24 cellular contexts compared by ENCODE assay signal in the genomic region with DNA sequence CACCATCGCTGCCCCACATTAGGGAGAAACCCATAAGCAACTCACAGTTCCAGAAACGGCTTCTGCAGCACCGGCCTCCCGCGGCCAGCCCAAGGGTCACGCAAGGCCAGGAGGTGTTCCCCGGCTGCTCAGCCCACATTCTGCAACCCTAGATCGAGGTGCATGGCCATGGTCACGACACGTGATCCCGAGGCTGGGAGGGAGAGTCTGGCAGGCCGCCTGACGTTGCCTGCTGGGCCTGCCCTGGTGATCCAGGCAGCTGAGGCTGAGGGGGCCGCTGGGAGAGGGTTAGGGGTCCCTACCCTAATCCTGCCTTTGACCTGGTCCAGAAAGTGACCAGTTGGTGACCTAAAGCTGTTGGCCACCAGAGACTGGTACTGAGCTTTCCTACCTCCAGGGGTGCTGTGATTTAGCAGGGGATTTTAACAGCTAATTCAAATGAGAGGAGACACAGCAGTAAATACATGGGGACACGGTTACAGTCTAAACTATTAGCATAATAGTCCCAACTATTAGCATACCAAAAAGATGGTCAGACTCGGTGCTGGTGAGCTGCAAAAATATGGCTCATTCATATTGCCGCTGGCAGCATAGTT.
DNase-seq lines count a peak whose midpoint lies in the region; ATAC-seq and TF ChIP-seq lines count a peak whose summit lies in the region.
"Had no signal": no experiment of that assay in that cellular context is flagged by ENCODE, and none has a peak within 500 bp of the region (broad histone marks: within the 10 kb centered on the region; RNA-seq: fewer than 3 reads in every experiment).

No MANE protein-coding gene starts in this region.

- H3K9me3 ChIP-seq in GM23248 (ENCODE audit: low read depth) = no peaks in the 10 kb centered on the region
- no peaks in the 10 kb centered on the region for H3K9me3 ChIP-seq in adipocyte (ENCODE audit: control insufficient read depth, low read length)
- no peaks in the 10 kb centered on the region for H3K9me3 ChIP-seq in left ventricle myocardium inferior (replicated peaks)
- H3K9me3 ChIP-seq in parathyroid adenoma (ENCODE audit: control insufficient read depth, low read length) = no peaks in the 10 kb centered on the region
- no peaks in the 10 kb centered on the region for H3K9me3 ChIP-seq in Caco-2
- H3K9me3 ChIP-seq: thoracic aorta had no signal

- H4K20me1 ChIP-seq in GM23248 (ENCODE audit: insufficient read depth) = no peaks in the 10 kb centered on the region

- BruUV-seq in Caco-2 (replicated peaks; lab: Mats Ljungman, UMichigan) = no TSS peak

- H3K9me2 ChIP-seq in GM23248 (ENCODE audit: insufficient read depth) = no peaks in the 10 kb centered on the region

- H3K4me1 ChIP-seq in GM23248 (ENCODE audit: insufficient read depth) (peaks cover 48% of the 10 kb centered on the region), adipocyte (ENCODE audit: control insufficient read depth, insufficient read depth, low read length) (peaks cover 56% of the 10 kb centered on the region), left ventricle myocardium inferior (peaks cover 79% of the 10 kb centered on the region), parathyroid adenoma (peaks cover 16% of the 10 kb centered on the region), Caco-2 (no peaks in the 10 kb centered on the region)

- no peaks in the 10 kb centered on the region for H3K27me3 ChIP-seq in GM23248 (replicated peaks; ENCODE audit: insufficient read depth)
- no peaks in the 10 kb centered on the region for H3K27me3 ChIP-seq in adipocyte (replicated peaks; ENCODE audit: control insufficient read depth, insufficient read depth, low read length)
- no peaks in the 10 kb centered on the region for H3K27me3 ChIP-seq in left ventricle myocardium inferior (ENCODE audit: low read depth)
- H3K27me3 ChIP-seq in parathyroid adenoma (ENCODE audit: control insufficient read depth, insufficient read depth, low read length) = no peaks in the 10 kb centered on the region
- no peaks in the 10 kb centered on the region; the same call in 1 of the 2 replicates for H3K27me3 ChIP-seq in Caco-2 (replicated peaks; ENCODE audit: control insufficient read depth, insufficient read depth, low read length)
- H3K27me3 ChIP-seq: foreskin keratinocyte had no signal

- CTCF ChIA-PET in activated CD4-positive, alpha-beta memory T cell treated with anti-CD3 and anti-CD28 coated beads, Interleukin-2, amount 10 ng/mL, durations not matched to agents 7 days and 5 days (lab: Charles Lee) = no interaction called here
- CTCF ChIA-PET in Caco-2 (lab: Charles Lee) = interaction anchor here (1.0 kb wide), 1 partner anchor 95 kb away, joined by 5 read pairs; no protein-coding TSS in a partner anchor

- WGBS in GM23248 (ENCODE audit: low coverage in 1 of 2, low lambda C conversion rate in 2 of 2, missing lambda C conversion rate in 2 of 2), 2 experiments = 54 to 56% methylated on average over 16 to 17 of the region's 17 CpGs

- H3K27ac ChIP-seq in GM23248 (peak overlapping the region; percentile 95), left ventricle myocardium inferior (replicated peaks) (peak overlapping the region; percentile 40), parathyroid adenoma (no peak overlapping the region)
- H3K27ac ChIP-seq: foreskin keratinocyte, thoracic aorta, VCaP had no signal

- no peak overlapping the region for H3K4me2 ChIP-seq in GM23248 (ENCODE audit: unreplicated experiment)
- peak overlapping the region; percentile 40 for H3K4me2 ChIP-seq in parathyroid adenoma (ENCODE audit: low read length)

- H3K27me3 Mint-ChIP-seq in activated CD4-positive, alpha-beta memory T cell treated with anti-CD3 and anti-CD28 coated beads, Interleukin-2, amount 10 ng/mL, durations not matched to agents 7 days and 5 days = no peaks in the 10 kb centered on the region
- no peaks in the 10 kb centered on the region for H3K27me3 Mint-ChIP-seq in Caco-2 (ENCODE audit: insufficient read depth, unreplicated experiment)
- H3K27me3 Mint-ChIP-seq: CD4-positive, CD25-positive, alpha-beta regulatory T cell had no signal

- H3K79me2 ChIP-seq in GM23248 (ENCODE audit: insufficient read depth) = peaks cover 79% of the 10 kb centered on the region
- peaks cover 52% of the 10 kb centered on the region for H3K79me2 ChIP-seq in parathyroid adenoma

- no peaks in the 10 kb centered on the region for H3K4me1 Mint-ChIP-seq in activated CD4-positive, alpha-beta memory T cell treated with anti-CD3 and anti-CD28 coated beads, Interleukin-2, amount 10 ng/mL, durations not matched to agents 7 days and 5 days
- no peaks in the 10 kb centered on the region for H3K4me1 Mint-ChIP-seq in Caco-2 (ENCODE audit: low read depth, unreplicated experiment)
- H3K4me1 Mint-ChIP-seq: CD4-positive, CD25-positive, alpha-beta regulatory T cell; stimulated activated memory B cell treated with anti-CD40 and anti-IgM and Interleukin-4, amounts not matched to agents 10 μg/mL and 1 μg/mL and 100 μg/mL, for 72 hours had no signal

- peak; percentile 8 for TF ChIP-seq CTCF in left ventricle myocardium inferior (IDR thresholded peaks at IDR 0.05; ENCODE audit: borderline replicate concordance)
- no peak for TF ChIP-seq CTCF in parathyroid adenoma (IDR thresholded peaks at IDR 0.05)
- no peak for TF ChIP-seq CTCF in Caco-2 (IDR thresholded peaks at IDR 0.05; ENCODE audit: insufficient read depth in 1 of 2, low read depth in 1 of 2, low read length in 1 of 2, severe bottlenecking in 1 of 2, unreplicated experiment in 1 of 2)

- POLR2A ChIA-PET in activated CD4-positive, alpha-beta memory T cell treated with anti-CD3 and anti-CD28 coated beads, Interleukin-2, amount 10 ng/mL, durations not matched to agents 7 days and 5 days (lab: Charles Lee) = no interaction called here
- POLR2A ChIA-PET in Caco-2 (lab: Charles Lee) = no interaction called here

- no peak for DNase-seq in GM23248
- no peak for DNase-seq in adipocyte (ENCODE audit: low read depth)
- DNase-seq in left ventricle myocardium inferior = peak; percentile 72
- no peak for DNase-seq in activated CD4-positive, alpha-beta memory T cell treated with anti-CD3 and anti-CD28 coated beads, Interleukin-2, amount 10 ng/mL, durations not matched to agents 7 days and 5 days
- DNase-seq in NCI-H524 (lab: John Stamatoyannopoulos, UW) = no peak
- no peak for DNase-seq in Caco-2
- DNase-seq: activated CD4-positive, alpha-beta T cell treated with anti-CD3 and anti-CD28 coated beads, Interleukin-2, amount 50 U/mL, for 4 hours; activated naive CD4-positive, alpha-beta T cell treated with Interleukin-2 at 50 U/mL for 16 hours; activated T-cell treated with anti-CD3 and anti-CD28 coated beads for 4 hours; aorta; CD4-positive, CD25-positive, alpha-beta regulatory T cell; DMS79 treated with DMSO at 0.1 percent for 48 hours; kidney glomerular epithelial cell; NCI-H1105; NCI-H526; nephron progenitor cell; retina; SHP77 treated with DMSO at 0.1 percent for 48 hours had no signal

- no peaks in the 10 kb centered on the region for H3K9me3 Mint-ChIP-seq in activated CD4-positive, alpha-beta memory T cell treated with anti-CD3 and anti-CD28 coated beads, Interleukin-2, amount 10 ng/mL, durations not matched to agents 7 days and 5 days
- H3K9me3 Mint-ChIP-seq in Caco-2 (ENCODE audit: unreplicated experiment) = no peaks in the 10 kb centered on the region
- H3K9me3 Mint-ChIP-seq: nephron progenitor cell; stimulated activated memory B cell treated with anti-CD40 and anti-IgM and Interleukin-4, amounts not matched to agents 10 μg/mL and 1 μg/mL and 100 μg/mL, for 72 hours had no signal

- no peak overlapping the region for H3K4me3 Mint-ChIP-seq in activated CD4-positive, alpha-beta memory T cell treated with anti-CD3 and anti-CD28 coated beads, Interleukin-2, amount 10 ng/mL, durations not matched to agents 7 days and 5 days
- H3K4me3 Mint-ChIP-seq in Caco-2 (ENCODE audit: unreplicated experiment) = no peak overlapping the region
- H3K4me3 Mint-ChIP-seq: CD4-positive, CD25-positive, alpha-beta regulatory T cell; nephron progenitor cell; stimulated activated memory B cell treated with anti-CD40 and anti-IgM and Interleukin-4, amounts not matched to agents 10 μg/mL and 1 μg/mL and 100 μg/mL, for 72 hours had no signal

- H2AFZ ChIP-seq in GM23248 (no peak overlapping the region), parathyroid adenoma (no peak overlapping the region)

- no peak for ATAC-seq in HG02870 (IDR thresholded peaks at IDR 0.05; ENCODE audit: unreplicated experiment)
- ATAC-seq: stimulated activated memory B cell treated with anti-CD40 and anti-IgM and Interleukin-4, amounts not matched to agents 10 μg/mL and 1 μg/mL and 100 μg/mL, for 72 hours had no signal

- H3K36me3 ChIP-seq in GM23248 (ENCODE audit: low read depth) (no peaks in the 10 kb centered on the region), adipocyte (ENCODE audit: control insufficient read depth, insufficient read depth, low read length, severe bottlenecking) (no peaks in the 10 kb centered on the region), left ventricle myocardium inferior (no peaks in the 10 kb centered on the region), parathyroid adenoma (ENCODE audit: control insufficient read depth, insufficient read depth, low read length) (no peaks in the 10 kb centered on the region), Caco-2 (ENCODE audit: control insufficient read depth, insufficient read depth, low read length) (no peaks in the 10 kb centered on the region)
- H3K36me3 ChIP-seq: thoracic aorta had no signal

- peaks cover 35% of the 10 kb centered on the region for H3F3A ChIP-seq in GM23248 (ENCODE audit: insufficient read depth)

- no peaks in the 10 kb centered on the region for H3K36me3 Mint-ChIP-seq in activated CD4-positive, alpha-beta memory T cell treated with anti-CD3 and anti-CD28 coated beads, Interleukin-2, amount 10 ng/mL, durations not matched to agents 7 days and 5 days (ENCODE audit: low read depth)
- no peaks in the 10 kb centered on the region for H3K36me3 Mint-ChIP-seq in Caco-2 (ENCODE audit: insufficient read depth, unreplicated experiment)
- H3K36me3 Mint-ChIP-seq: CD4-positive, CD25-positive, alpha-beta regulatory T cell; stimulated activated memory B cell treated with anti-CD40 and anti-IgM and Interleukin-4, amounts not matched to agents 10 μg/mL and 1 μg/mL and 100 μg/mL, for 72 hours had no signal

- H3K27ac Mint-ChIP-seq in activated CD4-positive, alpha-beta memory T cell treated with anti-CD3 and anti-CD28 coated beads, Interleukin-2, amount 10 ng/mL, durations not matched to agents 7 days and 5 days = no peak overlapping the region
- H3K27ac Mint-ChIP-seq in Caco-2 (ENCODE audit: unreplicated experiment) = no peak overlapping the region
- H3K27ac Mint-ChIP-seq: CD4-positive, CD25-positive, alpha-beta regulatory T cell; nephron progenitor cell; stimulated activated memory B cell treated with anti-CD40 and anti-IgM and Interleukin-4, amounts not matched to agents 10 μg/mL and 1 μg/mL and 100 μg/mL, for 72 hours had no signal

- intact Hi-C loops in left ventricle myocardium inferior (cut with micrococcal nuclease) (no loop called here), Caco-2 (cut with micrococcal nuclease; ENCODE audit: unreplicated experiment) (no loop called here)

- H3K4me3 ChIP-seq in GM23248 = no peak overlapping the region
- no peak overlapping the region for H3K4me3 ChIP-seq in adipocyte (ENCODE audit: low read length)
- no peak overlapping the region for H3K4me3 ChIP-seq in left ventricle myocardium inferior
- H3K4me3 ChIP-seq in parathyroid adenoma (ENCODE audit: low read depth, low read length) = no peak overlapping the region
- no peak overlapping the region for H3K4me3 ChIP-seq in Caco-2 (ENCODE audit: low read depth, low read length)
- H3K4me3 ChIP-seq: thoracic aorta had no signal

- H3K9ac ChIP-seq in GM23248 = 0 out of 2 replicates have a peak overlapping the region, but pooled peaks have one; percentile 73
- peak overlapping the region; percentile 7 for H3K9ac ChIP-seq in adipocyte (ENCODE audit: low read length)
- no peak overlapping the region for H3K9ac ChIP-seq in parathyroid adenoma

- in situ Hi-C loops in GM23248 (cut with MboI) = no loop called here
